ENCODE assay signal across 8 cellular contexts in the genomic region with DNA sequence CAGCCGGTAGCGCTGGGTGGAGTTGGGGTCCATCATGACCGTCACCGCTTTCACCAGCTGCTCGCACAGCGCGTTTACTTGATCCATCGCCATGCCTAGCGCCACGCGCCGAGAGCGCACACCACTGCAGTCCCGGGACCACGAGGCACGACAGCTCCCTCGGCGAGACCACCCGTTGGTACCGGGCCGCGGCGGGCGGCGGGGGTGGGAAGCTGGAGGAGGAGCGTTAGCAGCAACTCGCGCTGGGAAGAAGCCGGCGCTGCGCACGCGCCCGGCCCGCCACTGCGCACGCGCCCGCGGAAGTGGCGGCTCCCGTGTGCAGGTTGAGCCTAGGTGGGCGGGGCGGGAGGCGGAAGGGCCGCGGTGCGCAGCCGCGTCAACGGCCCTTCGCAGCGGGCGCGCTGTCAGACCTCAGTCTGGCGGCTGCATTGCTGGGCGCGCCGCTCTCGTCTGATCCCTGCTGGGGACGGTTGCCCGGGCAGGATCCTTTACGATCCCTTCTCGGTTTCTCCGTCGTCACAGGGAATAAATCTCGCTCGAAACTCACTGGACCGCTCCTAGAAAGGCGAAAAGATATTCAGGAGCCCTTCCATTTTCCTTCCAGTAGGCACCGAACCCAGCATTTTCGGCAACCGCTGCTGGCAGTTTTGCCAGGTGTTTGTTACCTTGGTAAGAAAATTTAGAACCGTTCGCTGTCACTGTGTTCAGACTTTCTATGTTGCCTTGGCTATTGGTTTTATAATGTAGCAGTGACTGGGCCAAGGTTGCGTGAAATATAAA. TPM values are rescaled to one million over a fixed set of nuclear protein-coding genes. Genes with fewer than 3 reads are reported as not detected.
DNase-seq lines count a peak whose midpoint lies in the region; ATAC-seq, FAIRE-seq and TF ChIP-seq lines count a peak whose summit lies in the region.

A gene (plus strand): TSS at position 414 of the 780 bp plus-strand sequence. CDS start 6,135 bp downstream, outside the sequence.
A gene (minus strand): TSS at position 267 of the 780 bp plus-strand sequence. CDS start 174 bp downstream, at position 93.

- FAIRE-seq in GM18507 (lab: Jason Lieb, UNC): peak; percentile 87

- TF ChIP-seq CTCF in astrocyte of the cerebellum (IDR thresholded peaks at IDR 0.05; ENCODE audit: low read depth, low read length, missing control alignments): peak; percentile 18
- peak in 1 of 3 experiments; percentile 23 for TF ChIP-seq CTCF in vagina (IDR thresholded peaks at IDR 0.05)

- TF ChIP-seq POLR2A in vagina (IDR thresholded peaks at IDR 0.05): peak; percentile 79 to 80

- H3K9ac ChIP-seq in rectal smooth muscle tissue (ENCODE audit: low read length): peak within 1 kb of the TSS; percentile 98

- H3K27ac ChIP-seq in rectal smooth muscle tissue (ENCODE audit: low read depth, low read length): peak within 1 kb of the TSS; percentile 72
- peak within 1 kb of the TSS; percentile 77 for H3K27ac ChIP-seq in vagina

- ATAC-seq in HG02981 (IDR thresholded peaks at IDR 0.05; ENCODE audit: unreplicated experiment): peak; percentile 88

- H3K36me3 ChIP-seq in rectal smooth muscle tissue (ENCODE audit: control insufficient read depth, insufficient read depth, low read length): peaks cover 4% of the 10 kb centered on the region
- H3K36me3 ChIP-seq in vagina: peaks cover 0 to 14% of the 10 kb centered on the region in 2 donors

- H3K4me1 ChIP-seq in rectal smooth muscle tissue (ENCODE audit: control insufficient read depth, insufficient read depth, low read length): peaks cover 7% of the 10 kb centered on the region
- H3K4me1 ChIP-seq in vagina: peaks cover 28% of the 10 kb centered on the region

- DNase-seq in GM18507 (ENCODE audit: extremely low spot score, insufficient read length, low read depth) (peak; percentile 98), NCI-H2029 treated with DMSO at 0.1 percent for 48 hours (lab: John Stamatoyannopoulos, UW) (peak; percentile 78), T-helper 22 cell (ENCODE audit: low read depth) (peak; percentile 86), astrocyte of the cerebellum (ENCODE audit: low read depth) (peak; percentile 71), hepatic stellate cell (ENCODE audit: low spot score) (peak; percentile 97), vagina (ENCODE audit: extremely low spot score in 2 of 2) (peak in 1 of 2 donors; percentile 88)

- in situ Hi-C loops in astrocyte of the cerebellum (cut with HindIII; ENCODE audit: low sequenced_read_pairs): no loop called here

- intact Hi-C loops in vagina (cut with DNase I): no loop called here

- H3K27me3 ChIP-seq in rectal smooth muscle tissue (ENCODE audit: control insufficient read depth, insufficient read depth, low read length) (no peaks in the 10 kb centered on the region), vagina (no peaks in the 10 kb centered on the region)

- H3K4me3 ChIP-seq in astrocyte of the cerebellum (ENCODE audit: low read depth, low read length) (peak within 1 kb of the TSS; percentile 98), rectal smooth muscle tissue (ENCODE audit: low read length) (peak within 1 kb of the TSS; percentile 92), vagina (peak within 1 kb of the TSS; percentile 87 to 90)

- H3K9me3 ChIP-seq in vagina: no peaks in the 10 kb centered on the region

RNA-seq across cellular contexts. Expression of the first gene that starts in this region (rescaled TPM):
- total RNA-seq in vagina: 11.3 TPM

RNA-seq across cellular contexts. Expression of the second gene that starts in this region (rescaled TPM):
- total RNA-seq in vagina: 24.3 TPM
